8 cellular contexts compared by ENCODE assay signal in genomic region chr12:104456950-104457745, GRCh38. TPM values are rescaled to one million over a fixed set of nuclear protein-coding genes. Genes with fewer than 3 reads are reported as not detected.
DNase-seq lines count a peak whose midpoint lies in the region; ATAC-seq, FAIRE-seq and TF ChIP-seq lines count a peak whose summit lies in the region.

No MANE protein-coding gene starts in this region.

- peaks cover 40% of the 10 kb centered on the region for H3K4me1 Mint-ChIP-seq in activated CD4-positive, alpha-beta T cell treated with anti-CD3 and anti-CD28 coated beads for 36 hours

- in situ Hi-C loops in HepG2 (cut with HindIII; ENCODE audit: extremely low pct_ligation_motif_present, low pct_unique_long_range_greater_than_20kb) = no loop called here

- no peak overlapping the region for H3K27ac ChIP-seq in HepG2 (ENCODE audit: extremely low read length, insufficient read depth, low read length)

- peak overlapping the region; percentile 56 for H3K4me2 ChIP-seq in HepG2 (ENCODE audit: low read depth, low read length)

- intact Hi-C loops in activated CD4-positive, alpha-beta T cell treated with anti-CD3 and anti-CD28 coated beads for 36 hours (cut with DNase I, micrococcal nuclease) = loop anchor here (1.0 to 5.0 kb wide), 16 partner anchors 37 to 650 kb away; partner anchors contain the start of genes SLC41A2 (in 2 of the 2), NOPCHAP1 (in 1 of the 2), NT5DC3 (in 1 of the 2) and WASHC4 (in 1 of the 2)
- intact Hi-C loops in HepG2 (cut with micrococcal nuclease; ENCODE audit: unreplicated experiment) = no loop called here

- no peaks in the 10 kb centered on the region for H4K20me1 ChIP-seq in HepG2 (ENCODE audit: insufficient read depth, low read length)

- ATAC-seq in GM18867 (IDR thresholded peaks at IDR 0.05; ENCODE audit: unreplicated experiment) (peak; percentile 33), HG03066 (IDR thresholded peaks at IDR 0.05; ENCODE audit: low read depth, unreplicated experiment) (peak; percentile 28), HepG2 (peak; percentile 73)
- peak; percentile 35 for ATAC-seq in activated CD4-positive, alpha-beta T cell treated with anti-CD3 and anti-CD28 coated beads for 36 hours

- H3K4me1 ChIP-seq in HepG2 (ENCODE audit: insufficient read depth, low read length) = no peaks in the 10 kb centered on the region

- H3K9me3 ChIP-seq in HepG2 (ENCODE audit: low read length) = no peaks in the 10 kb centered on the region

- no peak; the same call in 1 of the 2 replicates for TF ChIP-seq CTCF in HepG2 (CRISPR knock-in tag; IDR thresholded peaks at IDR 0.05)

- peak overlapping the region; percentile 40 to 65 (median 41) for H3K4me3 ChIP-seq in HepG2 (replicated peaks in 1 of 3; ENCODE audit: insufficient read depth in 1 of 3, low read depth in 2 of 3, low read length in 3 of 3)

- H3K27me3 ChIP-seq in HepG2 (ENCODE audit: control insufficient read depth in 1 of 2, insufficient read depth in 2 of 2, low read length in 2 of 2) = peaks cover 8 to 66% of the 10 kb centered on the region in 2 experiments; a peak in 4 of 5 replicates

- no peaks in the 10 kb centered on the region for H3K9me3 Mint-ChIP-seq in activated CD4-positive, alpha-beta T cell treated with anti-CD3 and anti-CD28 coated beads for 36 hours (ENCODE audit: low read depth)

- DNase-seq in AG20443 (ENCODE audit: low spot score) = peak; percentile 67
- peak; percentile 10 for DNase-seq in NCI-H2196 treated with DMSO at 0.1 percent for 48 hours (lab: John Stamatoyannopoulos, UW; ENCODE audit: unreplicated experiment)
- DNase-seq in activated CD4-positive, alpha-beta T cell treated with anti-CD3 and anti-CD28 coated beads for 36 hours = peak; percentile 77
- peak; percentile 78 for DNase-seq in dermis blood vessel endothelial cell
- no peak for DNase-seq in HepG2 (ENCODE audit: low spot score)
- peak; percentile 48 for DNase-seq in stimulated activated CD4-positive, alpha-beta T cell treated with anti-CD3 and anti-CD28 coated beads, Interleukin-1b, Interleukin-23, amount 100 ng/mL, for 48 hours

- WGBS in HepG2 (ENCODE audit: low lambda C conversion rate) = 6% methylated on average over 17 of the region's 71 CpGs

- TF ChIP-seq EP300 in HepG2 (IDR thresholded peaks at IDR 0.05; ENCODE audit: low read depth in 2 of 2, low read length in 2 of 2) (no peak), HepG2 (CRISPR knock-in tag; IDR thresholded peaks at IDR 0.05; ENCODE audit: borderline replicate concordance) (no peak)

- H3K27me3 Mint-ChIP-seq in activated CD4-positive, alpha-beta T cell treated with anti-CD3 and anti-CD28 coated beads for 36 hours = no peaks in the 10 kb centered on the region

- no peaks in the 10 kb centered on the region for H3K36me3 ChIP-seq in HepG2 (replicated peaks in 1 of 2; ENCODE audit: control insufficient read depth in 1 of 2, insufficient read depth in 2 of 2, low read length in 2 of 2)

- TF ChIP-seq RAD21 in HepG2 (CRISPR knock-in tag; IDR thresholded peaks at IDR 0.05) = no peak

- peak overlapping the region; percentile 91 for H3K4me3 Mint-ChIP-seq in activated CD4-positive, alpha-beta T cell treated with anti-CD3 and anti-CD28 coated beads for 36 hours

- H3K36me3 Mint-ChIP-seq in activated CD4-positive, alpha-beta T cell treated with anti-CD3 and anti-CD28 coated beads for 36 hours (ENCODE audit: low read depth) = no peaks in the 10 kb centered on the region

- H3K27ac Mint-ChIP-seq in activated CD4-positive, alpha-beta T cell treated with anti-CD3 and anti-CD28 coated beads for 36 hours = peak overlapping the region; percentile 97

- CTCF ChIA-PET in activated CD4-positive, alpha-beta T cell treated with anti-CD3 and anti-CD28 coated beads for 36 hours (lab: Charles Lee) = interaction anchor here (0.6 to 3.9 kb wide), 13 partner anchors 10 to 289 kb away, joined by 3 to 19 read pairs (median 3); no protein-coding TSS in a partner anchor
- CTCF ChIA-PET in HepG2 (lab: Yijun Ruan, JAX; ENCODE audit: low intra/inter-chr PET ratio, low total read pairs) = no interaction called here

- no peaks in the 10 kb centered on the region for H3K79me2 ChIP-seq in HepG2 (ENCODE audit: insufficient read depth, low read length)

- POLR2A ChIA-PET in activated CD4-positive, alpha-beta T cell treated with anti-CD3 and anti-CD28 coated beads for 36 hours (lab: Charles Lee) = interaction anchor here (0.7 kb wide), 1 partner anchor 238 kb away, joined by 3 read pairs; no protein-coding TSS in a partner anchor
- POLR2A ChIA-PET in HepG2 (lab: Yijun Ruan, JAX) = no interaction called here

- no peak overlapping the region for H3K9ac ChIP-seq in HepG2 (ENCODE audit: insufficient read depth, low read depth, low read length)

- TF ChIP-seq POLR2A in HepG2 (IDR thresholded peaks at IDR 0.05; ENCODE audit: insufficient read depth in 1 of 2, low read depth in 2 of 2, low read length in 2 of 2) = no peak

- BruUV-seq in HepG2 (replicated peaks; lab: Mats Ljungman, UMichigan) = no TSS peak

- FAIRE-seq in HepG2 (lab: Jason Lieb, UNC) = no peak

- no peak overlapping the region for H2AFZ ChIP-seq in HepG2 (ENCODE audit: low read length)

TF ChIP-seq in HepG2, 621 proteins besides CTCF, POLR2A, EP300 and RAD21 (continues in another document):
- TF ChIP-seq ZNF362 (CRISPR knock-in tag; IDR thresholded peaks at IDR 0.05; ENCODE audit: borderline replicate concordance) = 0 out of 2 replicates have a peak, but pooled peaks have one; percentile 43
- no peak for TF ChIP-seq GABPB1 (CRISPR knock-in tag; IDR thresholded peaks at IDR 0.05)
- no peak for TF ChIP-seq GABPA (IDR thresholded peaks at IDR 0.05; ENCODE audit: low read depth, low read length)
- no peak for TF ChIP-seq GABPA (CRISPR knock-in tag; IDR thresholded peaks at IDR 0.05; ENCODE audit: low read depth)
- no peak for TF ChIP-seq ERF (CRISPR knock-in tag; IDR thresholded peaks at IDR 0.05)
- no peak for TF ChIP-seq ZNF512B (CRISPR knock-in tag; IDR thresholded peaks at IDR 0.05; ENCODE audit: borderline replicate concordance)
- TF ChIP-seq CREBL2 (CRISPR knock-in tag; IDR thresholded peaks at IDR 0.05; ENCODE audit: borderline replicate concordance) = no peak
- TF ChIP-seq STAT5B (CRISPR knock-in tag; IDR thresholded peaks at IDR 0.05) = no peak
- TF ChIP-seq ZNF274 (CRISPR knock-in tag; IDR thresholded peaks at IDR 0.05) = no peak

RNA-seq across cellular contexts. Expression of gene CHST11, which starts 0.4 kb away (rescaled TPM):
- total RNA-seq in activated CD4-positive, alpha-beta T cell treated with anti-CD3 and anti-CD28 coated beads for 36 hours = 10 to 100 TPM; 33.3 to 33.6 TPM
- total RNA-seq in dermis blood vessel endothelial cell = 7.6 and 10.0 TPM in 2 replicates
- not detected in 2 replicates for total RNA-seq in HepG2 (2016; rRNA removed; fragmentation: Illumina TruSeq; extraction: Trizol)
- not detected in 2 replicates for total RNA-seq in HepG2 (2016; cell fraction: cytosol; rRNA removed; fragmentation: Illumina TruSeq; extraction: Trizol; ENCODE audit: low read depth)
- not detected in 2 replicates for total RNA-seq in HepG2 (2016; cell fraction: insoluble cytoplasmic fraction; rRNA removed; fragmentation: Illumina TruSeq; extraction: Trizol)
- not detected in 2 replicates for total RNA-seq in HepG2 (2016; cell fraction: membrane; rRNA removed; fragmentation: Illumina TruSeq; extraction: Trizol)
- not detected in 2 replicates for total RNA-seq in HepG2 (2016; cell fraction: nucleus; rRNA removed; fragmentation: Illumina TruSeq; extraction: Trizol)
- 0.05 and 0.15 TPM in 2 replicates for polyA plus RNA-seq in HepG2 (2011; rRNA removed)
- polyA plus RNA-seq in HepG2 (2011; cell fraction: cytosol; rRNA removed) = 0.04 TPM in 1 of 2 replicates, not detected in the other
- polyA plus RNA-seq in HepG2 (2011; cell fraction: nucleus; rRNA removed) = 0.10 TPM in 1 of 2 replicates, not detected in the other
- not detected in 2 replicates for polyA plus RNA-seq in HepG2 (2012)
- not detected in 2 replicates for polyA plus RNA-seq in HepG2 (2016; cell fraction: cytosol; fragmentation: Illumina TruSeq; extraction: Trizol; ENCODE audit: low read depth)
- polyA plus RNA-seq in HepG2 (2016; cell fraction: insoluble cytoplasmic fraction; fragmentation: Illumina TruSeq; extraction: Trizol; ENCODE audit: low read depth) = not detected in 2 replicates
- not detected in 2 replicates for polyA plus RNA-seq in HepG2 (2016; cell fraction: membrane; fragmentation: Illumina TruSeq; extraction: Trizol; ENCODE audit: low read depth)
- not detected in 2 replicates for polyA plus RNA-seq in HepG2 (2016; cell fraction: nucleus; fragmentation: Illumina TruSeq; extraction: Trizol; ENCODE audit: insufficient read depth, low read depth)
- polyA minus RNA-seq in HepG2 (2011; rRNA and poly(A)+ RNA removed; ENCODE audit: low replicate concordance) = 1.7 TPM in 1 of 2 replicates, not detected in the other
- not detected in 2 replicates for polyA minus RNA-seq in HepG2 (2011; cell fraction: cytosol; rRNA and poly(A)+ RNA removed)
- polyA minus RNA-seq in HepG2 (2011; cell fraction: nucleus; rRNA and poly(A)+ RNA removed) = 0.12 TPM in 1 of 2 replicates, not detected in the other
